In the genomic region with DNA sequence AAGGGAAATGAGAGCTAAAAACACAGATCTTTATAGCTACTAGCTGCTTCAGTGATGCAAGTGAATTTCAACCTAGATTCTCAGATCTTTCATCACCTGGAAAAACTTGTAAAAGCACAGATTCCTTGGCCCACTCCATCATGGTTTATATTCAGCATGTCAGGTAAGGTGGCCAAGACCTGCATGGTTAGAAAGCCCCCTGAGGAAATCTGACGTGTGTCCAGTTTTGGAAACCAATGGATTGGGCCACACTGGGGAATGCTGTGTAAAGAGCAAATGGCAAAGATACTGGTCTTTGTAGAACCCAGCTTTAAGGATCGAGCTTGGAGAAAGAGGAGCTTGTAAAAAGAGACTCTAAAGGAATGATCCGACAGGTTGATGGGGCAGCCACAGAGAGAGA, we compare ENCODE assay signal across 3 cellular contexts.
TF ChIP-seq lines count a peak whose summit lies in the region.

No MANE protein-coding gene starts in this region.

TF ChIP-seq in GM23338, 12 proteins besides CTCF, POLR2A, EP300 and RAD21 (continued from another document):
- TF ChIP-seq, protein P1, sequence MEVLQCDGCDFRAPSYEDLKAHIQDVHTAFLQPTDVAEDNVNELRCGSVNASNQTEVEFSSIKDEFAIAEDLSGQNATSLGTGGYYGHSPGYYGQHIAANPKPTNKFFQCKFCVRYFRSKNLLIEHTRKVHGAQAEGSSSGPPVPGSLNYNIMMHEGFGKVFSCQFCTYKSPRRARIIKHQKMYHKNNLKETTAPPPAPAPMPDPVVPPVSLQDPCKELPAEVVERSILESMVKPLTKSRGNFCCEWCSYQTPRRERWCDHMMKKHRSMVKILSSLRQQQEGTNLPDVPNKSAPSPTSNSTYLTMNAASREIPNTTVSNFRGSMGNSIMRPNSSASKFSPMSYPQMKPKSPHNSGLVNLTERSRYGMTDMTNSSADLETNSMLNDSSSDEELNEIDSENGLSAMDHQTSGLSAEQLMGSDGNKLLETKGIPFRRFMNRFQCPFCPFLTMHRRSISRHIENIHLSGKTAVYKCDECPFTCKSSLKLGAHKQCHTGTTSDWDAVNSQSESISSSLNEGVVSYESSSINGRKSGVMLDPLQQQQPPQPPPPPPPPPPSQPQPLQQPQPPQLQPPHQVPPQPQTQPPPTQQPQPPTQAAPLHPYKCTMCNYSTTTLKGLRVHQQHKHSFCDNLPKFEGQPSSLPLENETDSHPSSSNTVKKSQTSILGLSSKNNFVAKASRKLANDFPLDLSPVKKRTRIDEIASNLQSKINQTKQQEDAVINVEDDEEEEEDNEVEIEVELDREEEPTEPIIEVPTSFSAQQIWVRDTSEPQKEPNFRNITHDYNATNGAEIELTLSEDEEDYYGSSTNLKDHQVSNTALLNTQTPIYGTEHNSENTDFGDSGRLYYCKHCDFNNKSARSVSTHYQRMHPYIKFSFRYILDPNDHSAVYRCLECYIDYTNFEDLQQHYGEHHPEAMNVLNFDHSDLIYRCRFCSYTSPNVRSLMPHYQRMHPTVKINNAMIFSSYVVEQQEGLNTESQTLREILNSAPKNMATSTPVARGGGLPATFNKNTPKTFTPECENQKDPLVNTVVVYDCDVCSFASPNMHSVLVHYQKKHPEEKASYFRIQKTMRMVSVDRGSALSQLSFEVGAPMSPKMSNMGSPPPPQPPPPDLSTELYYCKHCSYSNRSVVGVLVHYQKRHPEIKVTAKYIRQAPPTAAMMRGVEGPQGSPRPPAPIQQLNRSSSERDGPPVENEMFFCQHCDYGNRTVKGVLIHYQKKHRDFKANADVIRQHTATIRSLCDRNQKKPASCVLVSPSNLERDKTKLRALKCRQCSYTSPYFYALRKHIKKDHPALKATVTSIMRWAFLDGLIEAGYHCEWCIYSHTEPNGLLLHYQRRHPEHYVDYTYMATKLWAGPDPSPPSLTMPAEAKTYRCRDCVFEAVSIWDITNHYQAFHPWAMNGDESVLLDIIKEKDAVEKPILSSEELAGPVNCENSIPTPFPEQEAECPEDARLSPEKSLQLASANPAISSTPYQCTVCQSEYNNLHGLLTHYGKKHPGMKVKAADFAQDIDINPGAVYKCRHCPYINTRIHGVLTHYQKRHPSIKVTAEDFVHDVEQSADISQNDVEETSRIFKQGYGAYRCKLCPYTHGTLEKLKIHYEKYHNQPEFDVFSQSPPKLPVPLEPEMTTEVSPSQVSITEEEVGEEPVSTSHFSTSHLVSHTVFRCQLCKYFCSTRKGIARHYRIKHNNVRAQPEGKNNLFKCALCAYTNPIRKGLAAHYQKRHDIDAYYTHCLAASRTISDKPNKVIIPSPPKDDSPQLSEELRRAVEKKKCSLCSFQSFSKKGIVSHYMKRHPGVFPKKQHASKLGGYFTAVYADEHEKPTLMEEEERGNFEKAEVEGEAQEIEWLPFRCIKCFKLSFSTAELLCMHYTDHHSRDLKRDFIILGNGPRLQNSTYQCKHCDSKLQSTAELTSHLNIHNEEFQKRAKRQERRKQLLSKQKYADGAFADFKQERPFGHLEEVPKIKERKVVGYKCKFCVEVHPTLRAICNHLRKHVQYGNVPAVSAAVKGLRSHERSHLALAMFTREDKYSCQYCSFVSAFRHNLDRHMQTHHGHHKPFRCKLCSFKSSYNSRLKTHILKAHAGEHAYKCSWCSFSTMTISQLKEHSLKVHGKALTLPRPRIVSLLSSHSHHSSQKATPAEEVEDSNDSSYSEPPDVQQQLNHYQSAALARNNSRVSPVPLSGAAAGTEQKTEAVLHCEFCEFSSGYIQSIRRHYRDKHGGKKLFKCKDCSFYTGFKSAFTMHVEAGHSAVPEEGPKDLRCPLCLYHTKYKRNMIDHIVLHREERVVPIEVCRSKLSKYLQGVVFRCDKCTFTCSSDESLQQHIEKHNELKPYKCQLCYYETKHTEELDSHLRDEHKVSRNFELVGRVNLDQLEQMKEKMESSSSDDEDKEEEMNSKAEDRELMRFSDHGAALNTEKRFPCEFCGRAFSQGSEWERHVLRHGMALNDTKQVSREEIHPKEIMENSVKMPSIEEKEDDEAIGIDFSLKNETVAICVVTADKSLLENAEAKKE (CRISPR knock-in tag; IDR thresholded peaks at IDR 0.05) = no peak
- no peak for TF ChIP-seq ZNF331 (CRISPR knock-in tag; IDR thresholded peaks at IDR 0.05; ENCODE audit: low read depth)

TF ChIP-seq in H1, 55 proteins besides CTCF, POLR2A, EP300 and RAD21 (continued from another document):
- TF ChIP-seq CHD7 (IDR thresholded peaks at IDR 0.05; ENCODE audit: insufficient replicate concordance, low read length) (no peak), TCF12 (IDR thresholded peaks at IDR 0.05; ENCODE audit: low read depth, low read length) (no peak)

TF ChIP-seq in HepG2, 621 proteins besides CTCF, POLR2A, EP300 and RAD21 (continued from another document):
- no peak for TF ChIP-seq HOXA5 (CRISPR knock-in tag; IDR thresholded peaks at IDR 0.05)
